ENCODE assay signal across 10 cellular contexts in genomic region chr22:45548991-45549736, GRCh38. TPM values are rescaled to one million over a fixed set of nuclear protein-coding genes. Genes with fewer than 3 reads are reported as not detected.
DNase-seq lines count a peak whose midpoint lies in the region; ATAC-seq and TF ChIP-seq lines count a peak whose summit lies in the region.
"Had no signal": no experiment of that assay in that cellular context is flagged by ENCODE, and none has a peak within 500 bp of the region (broad histone marks: within the 10 kb centered on the region; RNA-seq: fewer than 3 reads in every experiment).

No MANE protein-coding gene starts in this region.

- H3K9me3 ChIP-seq in DND-41 (ENCODE audit: insufficient read depth, low read length, severe bottlenecking), result no peaks in the 10 kb centered on the region
- no peaks in the 10 kb centered on the region for H3K9me3 ChIP-seq in fibroblast of lung (ENCODE audit: control insufficient read depth, insufficient read depth, low read depth, low read length)
- no peaks in the 10 kb centered on the region for H3K9me3 ChIP-seq in prostate gland

- H3K4me1 ChIP-seq in DND-41 (ENCODE audit: insufficient read depth, low read length) (no peaks in the 10 kb centered on the region), fibroblast of lung (ENCODE audit: control insufficient read depth, extremely low read depth, insufficient read depth, low read length) (peaks cover 33% of the 10 kb centered on the region), prostate gland (replicated peaks) (peaks cover 3% of the 10 kb centered on the region)

- no peak for ATAC-seq in DND-41 (ENCODE audit: insufficient read depth, low read depth)

- 41% methylated on average over 17 of the region's 17 CpGs for WGBS in prostate gland

- H3K27ac ChIP-seq in DND-41 (ENCODE audit: low read length) (no peak overlapping the region), fibroblast of lung (ENCODE audit: insufficient read depth, low read length) (peak overlapping the region; percentile 75), prostate gland (peak overlapping the region; percentile 61 to 73)

- H3K36me3 ChIP-seq in DND-41 (ENCODE audit: insufficient read depth, low read length) (no peaks in the 10 kb centered on the region), fibroblast of lung (ENCODE audit: control insufficient read depth, insufficient read depth, low read length) (peaks cover 5% of the 10 kb centered on the region), prostate gland (no peaks in the 10 kb centered on the region)

- H3K79me2 ChIP-seq in DND-41 (ENCODE audit: insufficient read depth, low read length) (no peaks in the 10 kb centered on the region), fibroblast of lung (ENCODE audit: control insufficient read depth, insufficient read depth, low read length) (no peaks in the 10 kb centered on the region)

- TF ChIP-seq CTCF in DND-41 (IDR thresholded peaks at IDR 0.05; ENCODE audit: borderline replicate concordance, extremely low read depth, low read length, poor library complexity, severe bottlenecking), result peak; percentile 37
- TF ChIP-seq CTCF in fibroblast of lung (conservative IDR thresholded peaks at IDR 0.05 in 1 of 2, IDR thresholded peaks at IDR 0.05 in 1 of 2; ENCODE audit: low read depth in 1 of 2, low read length in 2 of 2), result peak; percentile 54 to 75
- peak in 3 of 4 experiments; percentile 19 to 39 (median 29) for TF ChIP-seq CTCF in prostate gland (IDR thresholded peaks at IDR 0.05)

- TF ChIP-seq POLR2A in prostate gland (IDR thresholded peaks at IDR 0.05), result peak; percentile 31

- no peak overlapping the region for H3K4me3 ChIP-seq in DND-41 (ENCODE audit: low read depth in 1 of 2, low read length in 2 of 2)
- H3K4me3 ChIP-seq in fibroblast of lung (replicated peaks in 1 of 4; ENCODE audit: control extremely low read depth in 1 of 4, insufficient read depth in 1 of 4, low read depth in 3 of 4, low read length in 4 of 4), result no peak overlapping the region
- H3K4me3 ChIP-seq in prostate gland, result no peak overlapping the region

- intact Hi-C loops in prostate gland (cut with DNase I), result no loop called here

- H3K4me2 ChIP-seq in DND-41 (ENCODE audit: insufficient read depth, low read length) (no peak overlapping the region), fibroblast of lung (ENCODE audit: extremely low read depth, insufficient read depth, low read length) (peak overlapping the region; percentile 40)

- H3K9ac ChIP-seq in DND-41 (ENCODE audit: low read depth, low read length) (no peak overlapping the region), fibroblast of lung (ENCODE audit: insufficient read depth, low read length) (peak overlapping the region; percentile 34)

- H2AFZ ChIP-seq in DND-41 (ENCODE audit: low read depth, low read length), result no peak overlapping the region
- H2AFZ ChIP-seq in fibroblast of lung (ENCODE audit: low read length), result no peak overlapping the region

- H3K27me3 ChIP-seq in DND-41 (ENCODE audit: insufficient read depth, low read length, poor library complexity) (peaks cover 7% of the 10 kb centered on the region), fibroblast of lung (ENCODE audit: control insufficient read depth, insufficient read depth, low read length) (no peaks in the 10 kb centered on the region), prostate gland (replicated peaks; ENCODE audit: insufficient read depth) (no peaks in the 10 kb centered on the region)

- H4K20me1 ChIP-seq in DND-41 (ENCODE audit: insufficient read depth, low read length) (peaks cover 3% of the 10 kb centered on the region), fibroblast of lung (ENCODE audit: control insufficient read depth, extremely low read depth, insufficient read depth, low read length) (no peaks in the 10 kb centered on the region)

- DNase-seq in DND-41, result no peak
- peak; percentile 33 for DNase-seq in NCI-H69 (lab: John Stamatoyannopoulos, UW)
- peak; percentile 92 to 98 for DNase-seq in fibroblast of lung (ENCODE audit: low read depth in 2 of 2)
- DNase-seq in prostate gland (ENCODE audit: low spot score), result peak; percentile 63
- no peak for DNase-seq in NCI-H2107 treated with DMSO at 0.1 percent for 48 hours (lab: John Stamatoyannopoulos, UW; ENCODE audit: unreplicated experiment)
- no peak for DNase-seq in NCI-H1930 (lab: John Stamatoyannopoulos, UW)
- DNase-seq in NCI-H1417 (lab: John Stamatoyannopoulos, UW), result no peak
- no peak for DNase-seq in KG1 (lab: John Stamatoyannopoulos, UW)
- DNase-seq: NCI-H1417 treated with DMSO at 0.1 percent for 48 hours; stimulated activated CD8-positive, alpha-beta memory T cell treated with anti-CD3 and anti-CD28 coated beads, Interleukin-4, amount 100 ng/mL, for 48 hours had no signal

RNA-seq across cellular contexts. Expression of gene FBLN1, which starts 46.5 kb away (rescaled TPM):
- total RNA-seq in fibroblast of lung, result 209 and 270 TPM in 2 replicates
- polyA plus RNA-seq in fibroblast of lung, result 96.6 and 134 TPM in 2 replicates
- 162 and 217 TPM in 2 replicates for polyA plus RNA-seq in fibroblast of lung (2012)
- 126 and 208 TPM in 2 replicates for polyA minus RNA-seq in fibroblast of lung (ENCODE audit: low replicate concordance)
- total RNA-seq in prostate gland, result 100 to 1,000 TPM; 125 to 144 TPM

Comparison
In these comparisons a context has a peak if more than half of its experiments do, and no peak if none do; other contexts are left out.
1. DNase-seq: peak in NCI-H69 (single experiment), fibroblast of lung (2 of 2) and prostate gland (single experiment); none in DND-41 (single experiment), NCI-H2107 treated with DMSO at 0.1 percent for 48 hours (single experiment), NCI-H1930 (0 of 2), NCI-H1417 (0 of 3) and KG1 (single experiment).
2. Peak in every context shown above with its lines, with median percentiles within 50 percentile points of each other: CTCF ChIP-seq.